Comparison of ENCODE assay signal across 28 cellular contexts in genomic region chr11:75079546-75079945, GRCh38. TPM values are rescaled to one million over a fixed set of nuclear protein-coding genes. Genes with fewer than 3 reads are reported as not detected.
"Had no signal": no experiment of that assay in that cellular context is flagged by ENCODE, and none has a peak within 500 bp of the region (broad histone marks: within the 10 kb centered on the region; RNA-seq: fewer than 3 reads in every experiment).

No MANE protein-coding gene starts in this region.

- H3K27ac ChIP-seq: KMS-11, PC-9, Peyer's patch, SJCRH30 had no signal

- ATAC-seq: K562, Right ventricle myocardium inferior, SK-N-SH treated with all-trans-retinoic acid at 6 μM for 48 hours had no signal

- H3K4me2 ChIP-seq: KMS-11, PC-9 had no signal

- H3K36me3 ChIP-seq: Peyer's patch, SJCRH30 had no signal

- H3K4me1 ChIP-seq: Peyer's patch had no signal

- H3K9me3 ChIP-seq: Peyer's patch, SJCRH30 had no signal

- H3K27me3 ChIP-seq: Peyer's patch, SJCRH30 had no signal

- FAIRE-seq: K562 had no signal

- H2AFZ ChIP-seq: PC-9 had no signal

- DNase-seq: Kasumi-1, MM.1S, NCI-H1092 treated with DMSO at 0.1 percent for 48 hours, NCI-H1436, NCI-H187, NCI-H2029, NCI-H2081 treated with DMSO at 0.1 percent for 48 hours, NCI-H2171, NCI-H226, NCI-H446, NCI-H510A, NCI-H524 treated with DMSO at 0.1 percent for 48 hours, NCI-H69, NCI-H774, OCI-M1, PC-9, Peyer's patch, SHP77 treated with DMSO at 0.1 percent for 48 hours, SJCRH30, T-helper 1 cell had no signal

- H3K9ac ChIP-seq: KMS-11 had no signal

- H3K4me3 ChIP-seq: K562, PC-9, Peyer's patch, SJCRH30 had no signal

RNA-seq across cellular contexts. Expression of gene OR2AT4, which starts 17.1 kb away (rescaled TPM):
- total RNA-seq: HT1080, M059J, Peyer's patch, Right ventricle myocardium inferior, RPMI7951, SJCRH30 had no signal
- polyA plus RNA-seq: IgD-negative memory B cell had no signal
